ENCODE assay signal across 19 cellular contexts in genomic region chr1:206741142-206741701, GRCh38. TPM values are rescaled to one million over a fixed set of nuclear protein-coding genes. Genes with fewer than 3 reads are reported as not detected.
"Had no signal": no experiment of that assay in that cellular context is flagged by ENCODE, and none has a peak within 500 bp of the region (broad histone marks: within the 10 kb centered on the region; RNA-seq: fewer than 3 reads in every experiment).

No MANE protein-coding gene starts in this region.

- H3K36me3 ChIP-seq: breast epithelium had no signal

- H3K4me3 ChIP-seq: breast epithelium had no signal

- H3K27ac ChIP-seq: breast epithelium had no signal

- H3K4me3 Mint-ChIP-seq: nephron had no signal

- FAIRE-seq: endometrium had no signal

- H3K27me3 ChIP-seq: breast epithelium had no signal

- H3K9me3 ChIP-seq: breast epithelium had no signal

- ATAC-seq: activated CD4-positive, CD25-positive, alpha-beta regulatory T cell treated with anti-CD3 and anti-CD28 coated beads, Interleukin-2, amount 50 U/mL, for 24 hours; esophagus mucosa; left ventricle myocardium superior had no signal

- H3K9me3 Mint-ChIP-seq: nephron had no signal

- H3K27ac Mint-ChIP-seq: nephron had no signal

- DNase-seq: activated gamma-delta T cell treated with Interleukin-2 at 50 U/mL for 16 hours; activated T-cell treated with anti-CD3 and anti-CD28 coated beads, Interleukin-2, amount 50 U/mL, for 48 hours; aorta; hippocampal formation; left ventricle myocardium superior; mesenchymal stem cell; stimulated activated CD4-positive, alpha-beta T cell treated with anti-CD3 and anti-CD28 coated beads, Interleukin-12 subunit alpha, Interleukin-12 subunit beta, amount 100 ng/mL, for 4 hours had no signal

RNA-seq across cellular contexts. Expression of gene IL19, which starts 29.4 kb away (rescaled TPM):
- total RNA-seq: aorta, breast epithelium, chondrocyte, dermis microvascular lymphatic vessel endothelial cell, glomerular endothelial cell, kidney epithelial cell, left ventricle myocardium superior, osteoblast, pulmonary artery endothelial cell, urinary bladder had no signal
- polyA plus RNA-seq: aorta, urinary bladder had no signal

RNA-seq across cellular contexts. Expression of gene IL10, which starts 31.1 kb away (rescaled TPM):
- total RNA-seq: chondrocyte, dermis microvascular lymphatic vessel endothelial cell, glomerular endothelial cell, kidney epithelial cell, osteoblast, pulmonary artery endothelial cell had no signal
